ENCODE assay signal across 17 cellular contexts in genomic region chr15:71199384-71200351, GRCh38.
DNase-seq lines count a peak whose midpoint lies in the region; ATAC-seq and TF ChIP-seq lines count a peak whose summit lies in the region.
"Had no signal": no experiment of that assay in that cellular context is flagged by ENCODE, and none has a peak within 500 bp of the region (broad histone marks: within the 10 kb centered on the region; RNA-seq: fewer than 3 reads in every experiment).

No MANE protein-coding gene starts in this region.

- peak overlapping the region in 4 of 11 experiments; percentile 20 to 75 (median 52); a peak in 5 of 22 replicates for H3K27ac ChIP-seq in BLaER1 treated with 17β-estradiol and CSF1 and Interleukin-3, amounts not matched to agents 10 nM and 100 nM
- no peak overlapping the region for H3K27ac ChIP-seq in CD8-positive, alpha-beta T cell (ENCODE audit: low read depth, low read length)
- H3K27ac ChIP-seq: stomach had no signal

- H3K36me3 Mint-ChIP-seq in nephron progenitor cell (ENCODE audit: low read depth): no peaks in the 10 kb centered on the region
- no peaks in the 10 kb centered on the region for H3K36me3 Mint-ChIP-seq in CD8-positive, alpha-beta T cell
- H3K36me3 Mint-ChIP-seq: activated naive CD4-positive, alpha-beta T cell treated with anti-CD3 and anti-CD28 coated beads, Interleukin-2, amount 10 ng/mL, durations not matched to agents 7 days and 5 days; IgD-negative memory B cell had no signal

- CTCF ChIA-PET in CD8-positive, alpha-beta T cell (lab: Charles Lee): no interaction called here

- H3K4me1 Mint-ChIP-seq in nephron progenitor cell: peaks cover 10% of the 10 kb centered on the region
- H3K4me1 Mint-ChIP-seq in CD8-positive, alpha-beta T cell (ENCODE audit: low read depth): no peaks in the 10 kb centered on the region
- H3K4me1 Mint-ChIP-seq: activated naive CD4-positive, alpha-beta T cell treated with anti-CD3 and anti-CD28 coated beads, Interleukin-2, amount 10 ng/mL, durations not matched to agents 7 days and 5 days; IgD-negative memory B cell had no signal

- H3K9me3 ChIP-seq in BLaER1 treated with 17β-estradiol and CSF1 and Interleukin-3, amounts not matched to agents 10 nM and 100 nM (replicated peaks in 1 of 11): peaks cover 0 to 8% (median 2%) of the 10 kb centered on the region in 11 experiments; a peak in 17 of 22 replicates
- H3K9me3 ChIP-seq in CD8-positive, alpha-beta T cell (ENCODE audit: low read length): no peaks in the 10 kb centered on the region
- H3K9me3 ChIP-seq: stomach had no signal

- peak overlapping the region in 8 of 11 experiments; percentile 36 to 81 (median 74); a peak in 14 of 22 replicates for H3K4me2 ChIP-seq in BLaER1 treated with 17β-estradiol and CSF1 and Interleukin-3, amounts not matched to agents 10 nM and 100 nM

- H3K27me3 Mint-ChIP-seq in nephron progenitor cell (ENCODE audit: low read depth, poor library complexity): peaks cover 5% of the 10 kb centered on the region
- H3K27me3 Mint-ChIP-seq in CD8-positive, alpha-beta T cell (ENCODE audit: low read depth): no peaks in the 10 kb centered on the region
- H3K27me3 Mint-ChIP-seq: activated naive CD4-positive, alpha-beta T cell treated with anti-CD3 and anti-CD28 coated beads, Interleukin-2, amount 10 ng/mL, durations not matched to agents 7 days and 5 days; dendritic cell treated with granulocyte-macrophage colony-stimulating factor and Interleukin-4, amounts not matched to agents 40 ng/mL and 50 ng/mL, for 4 days had no signal

- TF ChIP-seq CTCF in nephron progenitor cell (IDR thresholded peaks at IDR 0.05): no peak
- no peak for TF ChIP-seq CTCF in CD8-positive, alpha-beta T cell (IDR thresholded peaks at IDR 0.05)

- no peak overlapping the region for H3K4me3 ChIP-seq in BLaER1 treated with 17β-estradiol and CSF1 and Interleukin-3, amounts not matched to agents 10 nM and 100 nM
- no peak overlapping the region for H3K4me3 ChIP-seq in CD8-positive, alpha-beta T cell (ENCODE audit: low read depth, low read length)
- H3K4me3 ChIP-seq: stomach had no signal

- no peaks in the 10 kb centered on the region for H3K9me3 Mint-ChIP-seq in nephron progenitor cell
- no peaks in the 10 kb centered on the region for H3K9me3 Mint-ChIP-seq in CD8-positive, alpha-beta T cell
- H3K9me3 Mint-ChIP-seq: dendritic cell treated with granulocyte-macrophage colony-stimulating factor and Interleukin-4, amounts not matched to agents 40 ng/mL and 50 ng/mL, for 4 days; IgD-negative memory B cell had no signal

- H3K27me3 ChIP-seq in BLaER1 treated with 17β-estradiol and CSF1 and Interleukin-3, amounts not matched to agents 10 nM and 100 nM: no peaks in the 10 kb centered on the region
- H3K27me3 ChIP-seq in CD8-positive, alpha-beta T cell (ENCODE audit: insufficient read depth, low read length): no peaks in the 10 kb centered on the region
- H3K27me3 ChIP-seq: stomach had no signal

- peaks cover 11 to 81% (median 71%) of the 10 kb centered on the region in 10 experiments for H3K4me1 ChIP-seq in BLaER1 treated with 17β-estradiol and CSF1 and Interleukin-3, amounts not matched to agents 10 nM and 100 nM
- H3K4me1 ChIP-seq in CD8-positive, alpha-beta T cell (ENCODE audit: insufficient read depth, low read length): no peaks in the 10 kb centered on the region

- POLR2A ChIA-PET in CD8-positive, alpha-beta T cell (lab: Charles Lee): no interaction called here

- intact Hi-C loops in CD8-positive, alpha-beta T cell (cut with DNase I, micrococcal nuclease): no loop called here

- no peak overlapping the region for H3K9ac ChIP-seq in BLaER1 treated with 17β-estradiol and CSF1 and Interleukin-3, amounts not matched to agents 10 nM and 100 nM

- H4K20me1 ChIP-seq in BLaER1 treated with 17β-estradiol and CSF1 and Interleukin-3, amounts not matched to agents 10 nM and 100 nM: no peaks in the 10 kb centered on the region; a peak in 1 of 22 replicates

- ATAC-seq in esophagus mucosa: peak; percentile 62
- no peak for ATAC-seq in CD8-positive, alpha-beta T cell

- DNase-seq in HT1080 (ENCODE audit: low read depth) (peak; percentile 13), nephron progenitor cell (no peak), HuH-7.5 (ENCODE audit: low spot score) (no peak), SHP77 treated with DMSO at 0.1 percent for 48 hours (lab: John Stamatoyannopoulos, UW) (no peak)
- DNase-seq in CD8-positive, alpha-beta T cell: no peak
- DNase-seq in effector CD8-positive, alpha-beta T cell (lab: John Stamatoyannopoulos, UW): no peak
- DNase-seq: activated naive CD4-positive, alpha-beta T cell treated with anti-CD3 and anti-CD28 coated beads, Interleukin-2, amount 10 ng/mL, durations not matched to agents 7 days and 5 days; GDM1; MV-4-11; NCI-H2081 treated with DMSO at 0.1 percent for 48 hours; NCI-H69; OCI-M1; stomach had no signal

- no peak overlapping the region for H3K4me3 Mint-ChIP-seq in nephron progenitor cell
- H3K4me3 Mint-ChIP-seq in CD8-positive, alpha-beta T cell: no peak overlapping the region
- H3K4me3 Mint-ChIP-seq: activated naive CD4-positive, alpha-beta T cell treated with anti-CD3 and anti-CD28 coated beads, Interleukin-2, amount 10 ng/mL, durations not matched to agents 7 days and 5 days; dendritic cell treated with granulocyte-macrophage colony-stimulating factor and Interleukin-4, amounts not matched to agents 40 ng/mL and 50 ng/mL, for 4 days; IgD-negative memory B cell had no signal

- no peaks in the 10 kb centered on the region for H3K36me3 ChIP-seq in BLaER1 treated with 17β-estradiol and CSF1 and Interleukin-3, amounts not matched to agents 10 nM and 100 nM
- H3K36me3 ChIP-seq in CD8-positive, alpha-beta T cell (ENCODE audit: insufficient read depth, low read length): no peaks in the 10 kb centered on the region
- H3K36me3 ChIP-seq: stomach had no signal

- peak overlapping the region; percentile 95 for H3K27ac Mint-ChIP-seq in nephron progenitor cell
- H3K27ac Mint-ChIP-seq in CD8-positive, alpha-beta T cell: no peak overlapping the region
- H3K27ac Mint-ChIP-seq: activated naive CD4-positive, alpha-beta T cell treated with anti-CD3 and anti-CD28 coated beads, Interleukin-2, amount 10 ng/mL, durations not matched to agents 7 days and 5 days; dendritic cell treated with granulocyte-macrophage colony-stimulating factor and Interleukin-4, amounts not matched to agents 40 ng/mL and 50 ng/mL, for 4 days had no signal
